In the genomic region with DNA sequence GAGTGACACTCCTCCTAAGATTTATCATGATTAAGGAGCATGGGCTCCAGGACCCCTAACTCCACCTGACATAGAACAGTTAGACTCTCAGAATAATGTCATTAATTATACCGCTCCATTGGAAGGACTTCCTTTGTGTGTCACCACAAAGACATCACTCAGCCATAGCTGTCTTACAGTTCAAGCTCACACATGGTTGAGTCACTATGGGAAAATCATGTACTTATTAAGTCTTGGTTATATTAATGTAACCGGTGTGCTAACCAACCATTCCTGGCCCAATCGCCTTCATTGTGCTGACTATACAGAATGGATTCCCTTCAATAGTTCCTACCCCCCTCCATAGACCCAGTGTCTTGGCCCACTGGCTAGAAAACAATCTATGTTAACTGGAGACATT, we compare ENCODE assay signal across 1 cellular context.
TF ChIP-seq lines count a peak whose summit lies in the region.

No MANE protein-coding gene starts in this region.

TF ChIP-seq in K562, 482 proteins besides CTCF, POLR2A, EP300 and RAD21 (continued from another document):
- TF ChIP-seq ZNF197 (CRISPR knock-in tag; IDR thresholded peaks at IDR 0.05; ENCODE audit: low read depth) = no peak
- no peak for TF ChIP-seq NFIX (CRISPR knock-in tag; IDR thresholded peaks at IDR 0.05; ENCODE audit: low read depth)
